Comparison of ENCODE assay signal across 1 cellular context in the genomic region with DNA sequence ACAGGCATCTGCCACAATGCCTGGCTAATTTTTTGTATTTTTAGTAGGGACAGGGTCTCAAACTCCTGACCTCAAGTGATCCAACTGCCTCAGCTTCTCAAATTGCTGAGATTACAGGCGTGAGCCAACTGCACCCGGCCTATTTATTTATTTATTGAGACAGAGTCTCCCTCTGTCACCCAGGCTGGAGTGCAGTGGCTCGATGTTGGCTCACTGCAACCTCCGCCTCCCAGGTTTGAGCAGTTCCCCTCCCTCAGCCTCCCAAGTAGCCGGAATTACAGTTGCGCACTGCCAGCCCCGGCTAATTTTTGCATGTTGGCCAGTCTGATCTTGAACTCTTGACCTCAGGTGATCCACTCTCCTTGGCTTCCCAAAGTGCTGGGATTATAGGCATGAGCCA. TPM values are rescaled to one million over a fixed set of nuclear protein-coding genes. Genes with fewer than 3 reads are reported as not detected.
"Had no signal": no experiment of that assay in that cellular context is flagged by ENCODE, and none has a peak within 500 bp of the region (broad histone marks: within the 10 kb centered on the region; RNA-seq: fewer than 3 reads in every experiment).

No MANE protein-coding gene starts in this region.

RNA-seq across cellular contexts. Expression of a gene that starts 59.9 kb away (rescaled TPM):
- total RNA-seq: glomerular endothelial cell had no signal
